ENCODE assay signal across 8 cellular contexts in genomic region chr19:39445258-39446071, GRCh38. TPM values are rescaled to one million over a fixed set of nuclear protein-coding genes. Genes with fewer than 3 reads are reported as not detected.
DNase-seq lines count a peak whose midpoint lies in the region; ATAC-seq and TF ChIP-seq lines count a peak whose summit lies in the region.

TSS of gene SUPT5H (plus strand) at chr19:39445582. CDS start at chr19:39445891, 309 bp downstream.

- no peak for TF ChIP-seq EP300 in gastroesophageal sphincter (IDR thresholded peaks at IDR 0.05)

- H3K27me3 Mint-ChIP-seq in activated naive CD4-positive, alpha-beta T cell treated with anti-CD3 and anti-CD28 coated beads for 36 hours (ENCODE audit: low read depth), result no peaks in the 10 kb centered on the region

- H3K9me3 Mint-ChIP-seq in activated naive CD4-positive, alpha-beta T cell treated with anti-CD3 and anti-CD28 coated beads for 36 hours, result no peaks in the 10 kb centered on the region

- CTCF ChIA-PET in activated naive CD4-positive, alpha-beta T cell treated with anti-CD3 and anti-CD28 coated beads for 36 hours (lab: Charles Lee), result interaction anchor here (0.6 to 4.1 kb wide), 3 partner anchors 10 to 105 kb away, joined by 3 to 13 read pairs (median 5); partner anchors contain the start of gene RPS16

- H3K27ac ChIP-seq in gastroesophageal sphincter, result peak within 1 kb of the TSS; percentile 84 to 93 (median 90)

- intact Hi-C loops in activated naive CD4-positive, alpha-beta T cell treated with anti-CD3 and anti-CD28 coated beads for 36 hours (cut with micrococcal nuclease), result loop anchor here (1.0 to 10.0 kb wide), 7 partner anchors 9 to 549 kb away; partner anchors contain the start of genes EID2, FBL, PLEKHG2 and TIMM50

- peak; percentile 85 for TF ChIP-seq POLR2A in gastroesophageal sphincter (IDR thresholded peaks at IDR 0.05)

- peak; percentile 90 for DNase-seq in GF-D8 (lab: John Stamatoyannopoulos, UW)
- peak; percentile 93 for DNase-seq in HFF-Myc (ENCODE audit: extremely low read depth, low read depth)
- DNase-seq in NAMALWA (ENCODE audit: low spot score), result peak; percentile 99
- peak; percentile 96 for DNase-seq in SK-N-DZ (ENCODE audit: low spot score)
- peak; percentile 99 for DNase-seq in activated naive CD4-positive, alpha-beta T cell treated with anti-CD3 and anti-CD28 coated beads for 36 hours
- DNase-seq in non-pigmented ciliary epithelial cell (ENCODE audit: low read depth), result peak; percentile 84
- DNase-seq in superior temporal gyrus (ENCODE audit: extremely low spot score), result peak; percentile 97

- H3K4me3 ChIP-seq in HFF-Myc (replicated peaks; ENCODE audit: low read depth, low read length) (peak within 1 kb of the TSS; percentile 99), gastroesophageal sphincter (peak within 1 kb of the TSS; percentile 58 to 75)

- peak; percentile 97 for ATAC-seq in gastroesophageal sphincter

- H3K9me3 ChIP-seq in gastroesophageal sphincter, result no peaks in the 10 kb centered on the region

- H3K4me1 Mint-ChIP-seq in activated naive CD4-positive, alpha-beta T cell treated with anti-CD3 and anti-CD28 coated beads for 36 hours (ENCODE audit: low read depth), result peaks cover 49% of the 10 kb centered on the region

- H3K36me3 Mint-ChIP-seq in activated naive CD4-positive, alpha-beta T cell treated with anti-CD3 and anti-CD28 coated beads for 36 hours (ENCODE audit: low read depth), result peaks cover 36% of the 10 kb centered on the region

- H3K4me3 Mint-ChIP-seq in activated naive CD4-positive, alpha-beta T cell treated with anti-CD3 and anti-CD28 coated beads for 36 hours, result peak within 1 kb of the TSS; percentile 99

- peaks cover 0 to 28% of the 10 kb centered on the region in 2 donors for H3K36me3 ChIP-seq in gastroesophageal sphincter

- H3K27me3 ChIP-seq in gastroesophageal sphincter, result no peaks in the 10 kb centered on the region

- H3K27ac Mint-ChIP-seq in activated naive CD4-positive, alpha-beta T cell treated with anti-CD3 and anti-CD28 coated beads for 36 hours, result peak within 1 kb of the TSS; percentile 96

- peaks cover 4 to 61% (median 22%) of the 10 kb centered on the region in 3 donors for H3K4me1 ChIP-seq in gastroesophageal sphincter

- 0% methylated on average over 6 to 24 of the region's 65 CpGs for WGBS in gastroesophageal sphincter (ENCODE audit: low coverage in 1 of 2), 2 donors

- TF ChIP-seq CTCF in HFF-Myc (IDR thresholded peaks at IDR 0.05; ENCODE audit: low read depth, low read length, missing control alignments) (no peak), gastroesophageal sphincter (IDR thresholded peaks at IDR 0.05) (no peak)

RNA-seq across cellular contexts. Expression of gene SUPT5H, which starts in this region (rescaled TPM):
- polyA plus RNA-seq in SK-N-DZ (2014; cell fraction: cytosol; rRNA removed), result 49.9 and 56.0 TPM in 2 replicates
- polyA plus RNA-seq in SK-N-DZ (2014; cell fraction: nucleus; rRNA removed), result 101 and 105 TPM in 2 replicates
- total RNA-seq in activated naive CD4-positive, alpha-beta T cell treated with anti-CD3 and anti-CD28 coated beads for 36 hours, result 100 to 1,000 TPM; 129 to 139 TPM
- total RNA-seq in gastroesophageal sphincter, result 10 to 100 TPM; 71.5 to 99.1 (median 87.0) TPM

Comparison
In these comparisons a context has a peak if more than half of its experiments do, and no peak if none do; other contexts are left out.
1. Peak in every context shown above with its lines: DNase-seq, ATAC-seq, H3K4me3 ChIP-seq and H3K27ac ChIP-seq.